13 cellular contexts compared by ENCODE assay signal in the genomic region with DNA sequence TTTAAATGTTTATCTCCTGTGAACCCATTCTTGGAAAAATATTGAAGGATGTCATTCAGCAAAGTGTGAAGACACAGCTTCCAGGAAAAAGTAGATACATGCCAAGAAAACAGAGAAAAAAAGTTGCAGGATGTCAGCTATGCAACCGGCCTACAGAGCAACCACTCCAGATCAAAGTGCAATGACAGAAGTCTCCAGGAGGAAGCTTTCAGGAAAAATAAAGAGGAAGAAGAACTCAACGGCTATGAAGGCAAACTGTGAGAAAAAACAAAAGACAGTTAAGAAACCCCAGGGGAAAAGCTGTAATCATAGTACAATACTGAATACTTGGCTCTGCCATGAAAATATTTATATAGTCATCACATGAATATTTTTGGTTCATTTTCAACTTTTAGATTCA. TPM values are rescaled to one million over a fixed set of nuclear protein-coding genes. Genes with fewer than 3 reads are reported as not detected.
DNase-seq lines count a peak whose midpoint lies in the region; ATAC-seq, FAIRE-seq and TF ChIP-seq lines count a peak whose summit lies in the region.
"Had no signal": no experiment of that assay in that cellular context is flagged by ENCODE, and none has a peak within 500 bp of the region (broad histone marks: within the 10 kb centered on the region; RNA-seq: fewer than 3 reads in every experiment).

No MANE protein-coding gene starts in this region.

- intact Hi-C loops in K562 (cut with micrococcal nuclease) = no loop called here
- intact Hi-C loops in right lobe of liver (cut with DNase I) = no loop called here
- intact Hi-C loops in posterior vena cava (cut with DNase I) = no loop called here

- DNase-seq in AG10803 (ENCODE audit: low read depth) (peak; percentile 60), LoVo (ENCODE audit: low spot score) (peak; percentile 38), K562 (ENCODE audit: extremely low read depth in 1 of 4, low spot score in 3 of 4) (peak in 1 of 4 experiments; percentile 35), right lobe of liver (no peak), NCI-H187 treated with DMSO at 0.1 percent for 48 hours (lab: John Stamatoyannopoulos, UW) (no peak), posterior vena cava (ENCODE audit: low spot score) (no peak)
- DNase-seq: activated CD4-positive, CD25-positive, alpha-beta regulatory T cell treated with anti-CD3 and anti-CD28 coated beads, Interleukin-2, amount 50 U/mL, for 72 hours; activated gamma-delta T cell treated with Interleukin-2 at 50 U/mL for 16 hours; NCI-H2029; posterior cingulate gyrus; tibial artery had no signal

- H3K9ac ChIP-seq in K562 (ENCODE audit: insufficient read depth in 1 of 2, low read depth in 2 of 2, low read length in 2 of 2) = no peak overlapping the region

- H3K4me3 ChIP-seq in AG10803 (ENCODE audit: low read length) = no peak overlapping the region
- no peak overlapping the region for H3K4me3 ChIP-seq in K562
- no peak overlapping the region for H3K4me3 ChIP-seq in right lobe of liver
- H3K4me3 ChIP-seq: tibial artery had no signal

- BruUV-seq in K562 (replicated peaks; lab: Mats Ljungman, UMichigan) = no TSS peak

- H3K9me1 ChIP-seq in K562 (ENCODE audit: control insufficient read depth, insufficient read depth, low read length) = no peaks in the 10 kb centered on the region

- ATAC-seq in K562 (peak; percentile 45), right lobe of liver (peak; percentile 46 to 72 (median 62)), HG02610 (IDR thresholded peaks at IDR 0.05; ENCODE audit: unreplicated experiment) (no peak), HG02981 (IDR thresholded peaks at IDR 0.05; ENCODE audit: unreplicated experiment) (no peak)

- no peak for TF ChIP-seq EP300 in K562 (IDR thresholded peaks at IDR 0.05; ENCODE audit: low read length)

- no peak for FAIRE-seq in K562 (lab: Jason Lieb, UNC)

- TF ChIP-seq POLR2A in K562 (conservative IDR thresholded peaks at IDR 0.05) = no peak
- TF ChIP-seq POLR2A in right lobe of liver (IDR thresholded peaks at IDR 0.05) = no peak

- 12% methylated on average over 2 of the region's 2 CpGs for WGBS in K562 (ENCODE audit: insufficient coverage, low coverage, missing lambda C conversion rate)
- 0% methylated on average over 2 of the region's 2 CpGs for WGBS in right lobe of liver (ENCODE audit: insufficient coverage, low coverage, low lambda C conversion rate, missing lambda C conversion rate)

- no peak for TF ChIP-seq RAD21 in K562 (CRISPR knock-in tag; conservative IDR thresholded peaks at IDR 0.05 in 1 of 2, IDR thresholded peaks at IDR 0.05 in 1 of 2)

- H3K36me3 ChIP-seq in K562 (ENCODE audit: control insufficient read depth, insufficient read depth, low read length) = no peaks in the 10 kb centered on the region
- no peaks in the 10 kb centered on the region for H3K36me3 ChIP-seq in right lobe of liver
- H3K36me3 ChIP-seq: tibial artery had no signal

- H3K4me1 ChIP-seq in K562 (replicated peaks in 1 of 2; ENCODE audit: control insufficient read depth in 2 of 2, insufficient read depth in 2 of 2, low read length in 2 of 2) = peaks cover 0 to 6% of the 10 kb centered on the region in 2 experiments; a peak in 2 of 5 replicates
- H3K4me1 ChIP-seq in right lobe of liver = peaks cover 0 to 46% (median 10%) of the 10 kb centered on the region in 4 donors

- CTCF ChIA-PET in K562 (lab: Yijun Ruan, JAX; ENCODE audit: low intra/inter-chr PET ratio) = no interaction called here

- POLR2A ChIA-PET in K562 (lab: Yijun Ruan, JAX) = interaction anchor here (0.6 to 1.2 kb wide), 3 partner anchors 10 to 1643 kb away, joined by 3 to 4 read pairs (median 3); no protein-coding TSS in a partner anchor

- no peaks in the 10 kb centered on the region for H4K20me1 ChIP-seq in K562 (replicated peaks; ENCODE audit: control insufficient read depth, insufficient read depth, low read length)

- H3K9me3 ChIP-seq in K562 (replicated peaks; ENCODE audit: control insufficient read depth, insufficient read depth, low read depth, low read length) = no peaks in the 10 kb centered on the region
- H3K9me3 ChIP-seq in right lobe of liver = no peaks in the 10 kb centered on the region
- H3K9me3 ChIP-seq: tibial artery had no signal

- peaks cover 7% of the 10 kb centered on the region; the same call in 1 of the 3 replicates for H3K79me2 ChIP-seq in K562 (ENCODE audit: control insufficient read depth, insufficient read depth, low read length)

- no peak overlapping the region for H3K4me2 ChIP-seq in K562 (ENCODE audit: insufficient read depth, low read length)

- TF ChIP-seq CTCF in AG10803 (conservative IDR thresholded peaks at IDR 0.05; ENCODE audit: low read length) (no peak), K562 (IDR thresholded peaks at IDR 0.05 in 2 of 3, conservative IDR thresholded peaks at IDR 0.05 in 1 of 3; ENCODE audit: insufficient read depth in 2 of 3, low read depth in 1 of 3, low read length in 3 of 3) (no peak), right lobe of liver (IDR thresholded peaks at IDR 0.05) (no peak)

- no peak overlapping the region for H2AFZ ChIP-seq in K562 (ENCODE audit: low read depth, low read length)

- H3K27ac ChIP-seq in K562 (ENCODE audit: extremely low read depth, low read depth, low read length) (peak overlapping the region; percentile 4; the same call in 1 of the 3 replicates), right lobe of liver (peak overlapping the region in 2 of 3 donors; percentile 16 to 24)
- H3K27ac ChIP-seq: tibial artery had no signal

- in situ Hi-C loops in K562 (cut with MboI) = no loop called here

- no peaks in the 10 kb centered on the region for H3K27me3 ChIP-seq in K562 (ENCODE audit: control insufficient read depth in 2 of 2, insufficient read depth in 2 of 2, low read length in 2 of 2)
- no peaks in the 10 kb centered on the region for H3K27me3 ChIP-seq in right lobe of liver
- H3K27me3 ChIP-seq: tibial artery had no signal

TF ChIP-seq in K562, 482 proteins besides CTCF, POLR2A, EP300 and RAD21:
- TF ChIP-seq CAMTA2 (CRISPR knock-in tag; conservative IDR thresholded peaks at IDR 0.05) = no peak
- TF ChIP-seq MECOM (CRISPR knock-in tag; IDR thresholded peaks at IDR 0.05) = peak; percentile 84
- TF ChIP-seq EHMT2 (IDR thresholded peaks at IDR 0.05) = peak; percentile 80
- TF ChIP-seq NR2C1 (IDR thresholded peaks at IDR 0.05) = no peak
- no peak for TF ChIP-seq NR2C1 (tag; IDR thresholded peaks at IDR 0.05)
- TF ChIP-seq ZNF146 (CRISPR knock-in tag; IDR thresholded peaks at IDR 0.05; ENCODE audit: unreplicated experiment) = no peak
- peak; percentile 39 for TF ChIP-seq CXXC5 (CRISPR knock-in tag; IDR thresholded peaks at IDR 0.05)
- TF ChIP-seq ARID1B (IDR thresholded peaks at IDR 0.05) = peak; percentile 23; the same call in 1 of the 2 replicates
- TF ChIP-seq SMARCA4 (IDR thresholded peaks at IDR 0.05) = peak; percentile 28; the same call in 1 of the 2 replicates
- no peak for TF ChIP-seq CSDE1 (IDR thresholded peaks at IDR 0.05)
- TF ChIP-seq MEIS2 (IDR thresholded peaks at IDR 0.05; ENCODE audit: partially characterized antibody) = peak; percentile 55
- TF ChIP-seq SOX6 (IDR thresholded peaks at IDR 0.05) = peak; percentile 31; the same call in 1 of the 2 replicates
- 0 out of 2 replicates have a peak, but pooled peaks have one; percentile 23 for TF ChIP-seq STAT5A (IDR thresholded peaks at IDR 0.05; ENCODE audit: borderline replicate concordance, low read length)
- no peak for TF ChIP-seq CHD1 (IDR thresholded peaks at IDR 0.05; ENCODE audit: low read length)

RNA-seq across cellular contexts. Expression of a gene that starts 30.6 kb away (rescaled TPM):
- total RNA-seq in K562 (2011; cell fraction: chromatin; rRNA removed; ENCODE audit: low replicate concordance) = 31.0 and 93.7 TPM in 2 replicates
- total RNA-seq in K562 (2011; cell fraction: nucleolus; rRNA removed) = 14.3 and 16.2 TPM in 2 replicates
- total RNA-seq in K562 (2011; cell fraction: nucleoplasm; rRNA removed) = 25.8 and 46.0 TPM in 2 replicates
- total RNA-seq in K562 (2014; rRNA removed) (18.3 and 23.2 TPM in 2 replicates), K562 (2014; rRNA removed; fragmentation: Illumina TruSeq; extraction: Trizol) (31.2 and 32.5 TPM in 2 replicates), K562 (2015; rRNA removed; fragmentation: Illumina TruSeq; extraction: Trizol) (32.9 and 34.6 TPM in 2 replicates), K562 (2021) (29.3 and 30.0 TPM in 2 replicates), right lobe of liver (10 to 100 TPM; 17.0 to 68.0 (median 34.0) TPM), posterior vena cava (10 to 100 TPM; 28.5 to 28.7 TPM)
- polyA plus RNA-seq in K562 (2011; rRNA removed) (27.8 and 30.8 TPM in 2 replicates), K562 (2014; fragmentation: Illumina TruSeq; extraction: Trizol) (30.5 and 36.0 TPM in 2 replicates), K562 (2014; fragmentation: Nextera tagmentation; extraction: Ambion mirVana) (10 to 100 TPM in 1 of 2 experiments, 1 to 10 TPM in 1; 7.9 to 11.4 TPM), K562 (2014; rRNA removed) (20.5 and 23.3 TPM in 2 replicates)
- 17.3 and 19.5 TPM in 2 replicates for polyA plus RNA-seq in K562 (2011; cell fraction: cytosol; rRNA removed)
- polyA plus RNA-seq in K562 (2011; cell fraction: nucleus; rRNA removed) = 27.8 and 28.9 TPM in 2 replicates
- polyA plus RNA-seq in K562 (2012) = 24.6 and 32.3 TPM in 2 replicates
- polyA minus RNA-seq in K562 (2011; rRNA and poly(A)+ RNA removed) = 46.6 and 46.9 TPM in 2 replicates
- polyA minus RNA-seq in K562 (2011; cell fraction: cytosol; rRNA and poly(A)+ RNA removed) = 14.6 and 43.4 TPM in 2 replicates
- polyA minus RNA-seq in K562 (2011; cell fraction: nucleus; rRNA and poly(A)+ RNA removed) = 19.9 and 37.9 TPM in 2 replicates

Comparison
In these comparisons a context has a peak if more than half of its experiments do, and no peak if none do; other contexts are left out.
1. DNase-seq: peak in AG10803 (single experiment) and LoVo (single experiment); none in right lobe of liver (0 of 3), NCI-H187 treated with DMSO at 0.1 percent for 48 hours (single experiment) and posterior vena cava (single experiment).
2. ATAC-seq: peak in K562 (single experiment) and right lobe of liver (4 of 4); none in HG02610 (single experiment) and HG02981 (single experiment).